In the genomic region with DNA sequence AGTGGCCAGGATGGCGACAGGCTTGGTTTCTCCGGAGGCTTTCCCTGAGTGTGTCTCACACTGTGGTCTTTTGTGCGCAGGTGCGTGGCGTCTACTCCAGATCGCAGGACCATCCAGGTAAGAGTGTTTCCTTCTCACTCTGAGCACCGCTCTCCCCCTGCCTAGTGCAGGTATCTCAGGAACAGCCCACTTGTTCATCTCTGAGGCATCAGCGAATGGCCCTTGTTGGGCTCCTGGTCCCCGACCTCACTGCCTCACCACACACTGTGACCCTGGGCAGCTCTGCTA, we compare ENCODE assay signal across 1 cellular context.
TF ChIP-seq lines count a peak whose summit lies in the region.

No MANE protein-coding gene starts in this region.

TF ChIP-seq in GM23338, 12 proteins besides CTCF, POLR2A, EP300 and RAD21 (continued from another document):
- TF ChIP-seq, protein P1, sequence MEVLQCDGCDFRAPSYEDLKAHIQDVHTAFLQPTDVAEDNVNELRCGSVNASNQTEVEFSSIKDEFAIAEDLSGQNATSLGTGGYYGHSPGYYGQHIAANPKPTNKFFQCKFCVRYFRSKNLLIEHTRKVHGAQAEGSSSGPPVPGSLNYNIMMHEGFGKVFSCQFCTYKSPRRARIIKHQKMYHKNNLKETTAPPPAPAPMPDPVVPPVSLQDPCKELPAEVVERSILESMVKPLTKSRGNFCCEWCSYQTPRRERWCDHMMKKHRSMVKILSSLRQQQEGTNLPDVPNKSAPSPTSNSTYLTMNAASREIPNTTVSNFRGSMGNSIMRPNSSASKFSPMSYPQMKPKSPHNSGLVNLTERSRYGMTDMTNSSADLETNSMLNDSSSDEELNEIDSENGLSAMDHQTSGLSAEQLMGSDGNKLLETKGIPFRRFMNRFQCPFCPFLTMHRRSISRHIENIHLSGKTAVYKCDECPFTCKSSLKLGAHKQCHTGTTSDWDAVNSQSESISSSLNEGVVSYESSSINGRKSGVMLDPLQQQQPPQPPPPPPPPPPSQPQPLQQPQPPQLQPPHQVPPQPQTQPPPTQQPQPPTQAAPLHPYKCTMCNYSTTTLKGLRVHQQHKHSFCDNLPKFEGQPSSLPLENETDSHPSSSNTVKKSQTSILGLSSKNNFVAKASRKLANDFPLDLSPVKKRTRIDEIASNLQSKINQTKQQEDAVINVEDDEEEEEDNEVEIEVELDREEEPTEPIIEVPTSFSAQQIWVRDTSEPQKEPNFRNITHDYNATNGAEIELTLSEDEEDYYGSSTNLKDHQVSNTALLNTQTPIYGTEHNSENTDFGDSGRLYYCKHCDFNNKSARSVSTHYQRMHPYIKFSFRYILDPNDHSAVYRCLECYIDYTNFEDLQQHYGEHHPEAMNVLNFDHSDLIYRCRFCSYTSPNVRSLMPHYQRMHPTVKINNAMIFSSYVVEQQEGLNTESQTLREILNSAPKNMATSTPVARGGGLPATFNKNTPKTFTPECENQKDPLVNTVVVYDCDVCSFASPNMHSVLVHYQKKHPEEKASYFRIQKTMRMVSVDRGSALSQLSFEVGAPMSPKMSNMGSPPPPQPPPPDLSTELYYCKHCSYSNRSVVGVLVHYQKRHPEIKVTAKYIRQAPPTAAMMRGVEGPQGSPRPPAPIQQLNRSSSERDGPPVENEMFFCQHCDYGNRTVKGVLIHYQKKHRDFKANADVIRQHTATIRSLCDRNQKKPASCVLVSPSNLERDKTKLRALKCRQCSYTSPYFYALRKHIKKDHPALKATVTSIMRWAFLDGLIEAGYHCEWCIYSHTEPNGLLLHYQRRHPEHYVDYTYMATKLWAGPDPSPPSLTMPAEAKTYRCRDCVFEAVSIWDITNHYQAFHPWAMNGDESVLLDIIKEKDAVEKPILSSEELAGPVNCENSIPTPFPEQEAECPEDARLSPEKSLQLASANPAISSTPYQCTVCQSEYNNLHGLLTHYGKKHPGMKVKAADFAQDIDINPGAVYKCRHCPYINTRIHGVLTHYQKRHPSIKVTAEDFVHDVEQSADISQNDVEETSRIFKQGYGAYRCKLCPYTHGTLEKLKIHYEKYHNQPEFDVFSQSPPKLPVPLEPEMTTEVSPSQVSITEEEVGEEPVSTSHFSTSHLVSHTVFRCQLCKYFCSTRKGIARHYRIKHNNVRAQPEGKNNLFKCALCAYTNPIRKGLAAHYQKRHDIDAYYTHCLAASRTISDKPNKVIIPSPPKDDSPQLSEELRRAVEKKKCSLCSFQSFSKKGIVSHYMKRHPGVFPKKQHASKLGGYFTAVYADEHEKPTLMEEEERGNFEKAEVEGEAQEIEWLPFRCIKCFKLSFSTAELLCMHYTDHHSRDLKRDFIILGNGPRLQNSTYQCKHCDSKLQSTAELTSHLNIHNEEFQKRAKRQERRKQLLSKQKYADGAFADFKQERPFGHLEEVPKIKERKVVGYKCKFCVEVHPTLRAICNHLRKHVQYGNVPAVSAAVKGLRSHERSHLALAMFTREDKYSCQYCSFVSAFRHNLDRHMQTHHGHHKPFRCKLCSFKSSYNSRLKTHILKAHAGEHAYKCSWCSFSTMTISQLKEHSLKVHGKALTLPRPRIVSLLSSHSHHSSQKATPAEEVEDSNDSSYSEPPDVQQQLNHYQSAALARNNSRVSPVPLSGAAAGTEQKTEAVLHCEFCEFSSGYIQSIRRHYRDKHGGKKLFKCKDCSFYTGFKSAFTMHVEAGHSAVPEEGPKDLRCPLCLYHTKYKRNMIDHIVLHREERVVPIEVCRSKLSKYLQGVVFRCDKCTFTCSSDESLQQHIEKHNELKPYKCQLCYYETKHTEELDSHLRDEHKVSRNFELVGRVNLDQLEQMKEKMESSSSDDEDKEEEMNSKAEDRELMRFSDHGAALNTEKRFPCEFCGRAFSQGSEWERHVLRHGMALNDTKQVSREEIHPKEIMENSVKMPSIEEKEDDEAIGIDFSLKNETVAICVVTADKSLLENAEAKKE (CRISPR knock-in tag; IDR thresholded peaks at IDR 0.05): no peak
TF ChIP-seq in GM23338: peak in this region for 0.
